In the genomic region with DNA sequence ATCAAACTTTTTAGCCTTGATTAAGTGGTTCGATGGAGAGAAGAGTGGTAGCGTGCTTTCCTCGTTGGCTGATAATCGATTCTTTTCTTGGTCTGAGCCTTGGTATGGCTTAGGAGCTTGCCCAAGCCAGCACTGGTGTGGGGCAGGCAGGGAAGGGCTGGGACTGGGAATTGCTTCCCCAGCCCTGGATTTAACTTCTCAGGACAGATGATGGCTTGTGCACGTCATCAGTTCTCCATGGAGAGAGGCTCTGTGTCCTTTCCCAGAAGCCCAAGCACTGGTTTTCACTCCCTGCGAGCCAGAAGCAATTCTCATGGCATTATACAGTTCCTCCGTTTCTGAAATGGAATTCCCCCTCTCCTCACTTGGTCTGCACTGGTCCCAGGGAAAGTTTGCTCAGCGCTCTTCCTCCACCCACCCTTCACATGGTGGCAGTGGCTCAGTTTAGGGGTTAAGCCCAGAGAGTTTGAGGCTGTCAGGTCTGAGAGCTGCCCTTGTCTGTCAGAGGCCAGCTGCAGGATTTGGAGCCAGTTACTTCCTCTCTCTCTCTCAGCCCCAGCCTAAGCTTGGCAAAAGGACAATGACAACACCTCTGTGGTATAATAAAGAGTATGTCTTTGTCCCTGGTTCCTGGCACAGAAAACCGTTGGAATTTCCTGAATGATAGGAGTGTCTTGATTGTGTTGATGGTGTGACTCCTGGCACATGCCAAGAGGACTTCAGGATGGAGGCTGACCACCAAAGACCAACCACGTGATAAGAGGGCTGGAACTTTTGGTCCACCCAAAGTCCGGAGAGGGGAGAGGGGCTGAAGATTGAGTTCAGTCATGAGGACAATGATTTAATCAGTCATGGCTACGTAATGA, we compare ENCODE assay signal across 10 cellular contexts.
A peak's percentile ranks its signal among the peaks of the same experiment; 100 is the strongest.
DNase-seq lines count a peak whose midpoint lies in the region; ATAC-seq and TF ChIP-seq lines count a peak whose summit lies in the region.
"Had no signal": no experiment of that assay in that cellular context is flagged by ENCODE, and none has a peak within 500 bp of the region (broad histone marks: within the 10 kb centered on the region; RNA-seq: fewer than 3 reads in every experiment).

No MANE protein-coding gene starts in this region.

- no peaks in the 10 kb centered on the region for H3K36me3 ChIP-seq in mucosa of descending colon (ENCODE audit: low read depth)
- no peaks in the 10 kb centered on the region for H3K36me3 ChIP-seq in thyroid gland
- no peaks in the 10 kb centered on the region for H3K36me3 ChIP-seq in lower lobe of right lung
- H3K36me3 ChIP-seq in WERI-Rb-1 = no peaks in the 10 kb centered on the region
- H3K36me3 ChIP-seq: left lung had no signal

- H3K4me3 ChIP-seq in mucosa of descending colon = no peak overlapping the region
- no peak overlapping the region for H3K4me3 ChIP-seq in thyroid gland (replicated peaks in 1 of 3)
- no peak overlapping the region for H3K4me3 ChIP-seq in lower lobe of right lung
- no peak overlapping the region for H3K4me3 ChIP-seq in WERI-Rb-1 (ENCODE audit: low read depth, low read length)
- H3K4me3 ChIP-seq: left lung had no signal

- H3K9me3 ChIP-seq in mucosa of descending colon (no peaks in the 10 kb centered on the region), thyroid gland (no peaks in the 10 kb centered on the region), lower lobe of right lung (no peaks in the 10 kb centered on the region), WERI-Rb-1 (ENCODE audit: severe bottlenecking) (peaks cover 9% of the 10 kb centered on the region)

- DNase-seq in NOMO-1 treated with DMSO at 0.1 percent for 48 hours (lab: John Stamatoyannopoulos, UW; ENCODE audit: unreplicated experiment) (peak; percentile 11), NOMO-1 (lab: John Stamatoyannopoulos, UW; ENCODE audit: unreplicated experiment in 2 of 2) (no peak), chondrocyte (ENCODE audit: low spot score) (no peak), mucosa of descending colon (no peak), thyroid gland (peak in 1 of 2 donors; percentile 14), lower lobe of right lung (no peak), DMS114 treated with DMSO at 0.1 percent for 48 hours (lab: John Stamatoyannopoulos, UW; ENCODE audit: unreplicated experiment) (no peak), WERI-Rb-1 (no peak)

- no peak for TF ChIP-seq POLR2A in thyroid gland (IDR thresholded peaks at IDR 0.05)

- no peaks in the 10 kb centered on the region for H3K36me3 Mint-ChIP-seq in chondrocyte (ENCODE audit: low read depth)

- H3K9me3 Mint-ChIP-seq in chondrocyte (ENCODE audit: low read depth) = peaks cover 3% of the 10 kb centered on the region

- ATAC-seq in mucosa of descending colon (peak; percentile 47), lower lobe of right lung (no peak)
- ATAC-seq: activated naive CD4-positive, alpha-beta T cell treated with anti-CD3 and anti-CD28 coated beads, Interleukin-2, amount 50 U/mL, for 72 hours; left lung had no signal

- H3K4me1 ChIP-seq in mucosa of descending colon (ENCODE audit: low read depth) = peaks cover 5% of the 10 kb centered on the region
- peaks cover 23 to 36% of the 10 kb centered on the region in 2 donors for H3K4me1 ChIP-seq in thyroid gland
- H3K4me1 ChIP-seq in lower lobe of right lung = peaks cover 27% of the 10 kb centered on the region

- peak overlapping the region; percentile 23 to 43 (median 35) for H3K27ac ChIP-seq in thyroid gland
- no peak overlapping the region for H3K27ac ChIP-seq in lower lobe of right lung
- no peak overlapping the region for H3K27ac ChIP-seq in WERI-Rb-1
- H3K27ac ChIP-seq: left lung had no signal

- H3K4me1 Mint-ChIP-seq in chondrocyte (ENCODE audit: low read depth) = peaks cover 35% of the 10 kb centered on the region

- H3K4me3 Mint-ChIP-seq in chondrocyte (ENCODE audit: unreplicated experiment) = no peak overlapping the region

- 67 to 71% methylated on average over 12 of the region's 12 CpGs for WGBS in thyroid gland, 2 donors

- intact Hi-C loops in mucosa of descending colon (cut with DNase I, micrococcal nuclease) = no loop called here
- intact Hi-C loops in thyroid gland (cut with DNase I) = no loop called here
- intact Hi-C loops in lower lobe of right lung (cut with DNase I) = no loop called here

- H3K27me3 Mint-ChIP-seq in chondrocyte (ENCODE audit: low read depth) = peaks cover 7% of the 10 kb centered on the region

- TF ChIP-seq CTCF in chondrocyte (IDR thresholded peaks at IDR 0.05) = no peak
- no peak for TF ChIP-seq CTCF in mucosa of descending colon (IDR thresholded peaks at IDR 0.05)
- no peak for TF ChIP-seq CTCF in thyroid gland (IDR thresholded peaks at IDR 0.05)
- no peak for TF ChIP-seq CTCF in lower lobe of right lung (IDR thresholded peaks at IDR 0.05)
- TF ChIP-seq CTCF in WERI-Rb-1 (IDR thresholded peaks at IDR 0.05; ENCODE audit: low read depth, low read length) = no peak

- H3K27me3 ChIP-seq in thyroid gland = no peaks in the 10 kb centered on the region
- H3K27me3 ChIP-seq in lower lobe of right lung (ENCODE audit: low read depth) = no peaks in the 10 kb centered on the region
- H3K27me3 ChIP-seq in WERI-Rb-1 (ENCODE audit: insufficient read depth, low read depth, severe bottlenecking) = no peaks in the 10 kb centered on the region

- H3K27ac Mint-ChIP-seq in chondrocyte (ENCODE audit: unreplicated experiment) = peak overlapping the region; percentile 75
- H3K27ac Mint-ChIP-seq: activated naive CD4-positive, alpha-beta T cell treated with anti-CD3 and anti-CD28 coated beads, Interleukin-2, amount 50 U/mL, for 72 hours had no signal

Comparison
In these comparisons a context has a peak if more than half of its experiments do, and no peak if none do; other contexts are left out.
1. H3K27ac ChIP-seq: peak in thyroid gland (3 of 3); none in lower lobe of right lung (single experiment) and WERI-Rb-1 (single experiment).